8 cellular contexts compared by ENCODE assay signal in genomic region chr4:128287159-128287870, GRCh38. TPM values are rescaled to one million over a fixed set of nuclear protein-coding genes. Genes with fewer than 3 reads are reported as not detected.
DNase-seq lines count a peak whose midpoint lies in the region; ATAC-seq, FAIRE-seq and TF ChIP-seq lines count a peak whose summit lies in the region.

Gene PGRMC2, minus strand, starts transcription at chr4:128287813. Its CDS starts 23 bp downstream, at chr4:128287790.

- peak; percentile 53 for DNase-seq in EH (ENCODE audit: low read depth)
- DNase-seq in activated T-cell treated with anti-CD3 and anti-CD28 coated beads, Interleukin-2, amount 50 U/mL, for 72 hours = no peak
- peak; percentile 58 for DNase-seq in Right ventricle myocardium superior
- no peak for DNase-seq in NCI-H2081 treated with DMSO at 0.1 percent for 48 hours (lab: John Stamatoyannopoulos, UW)
- no peak for DNase-seq in D721Med (ENCODE audit: insufficient read length, low spot score)

- ATAC-seq in GM21423 (IDR thresholded peaks at IDR 0.05; ENCODE audit: unreplicated experiment) (peak; percentile 2), Right ventricle myocardium superior (ENCODE audit: poor library complexity) (peak; percentile 27)
- peak in 1 of 2 donors; percentile 4 for ATAC-seq in activated T-cell treated with anti-CD3 and anti-CD28 coated beads, Interleukin-2, amount 50 U/mL, for 72 hours (replicated peaks in 1 of 2)

- peak within 1 kb of the TSS; percentile 96 for H3K27ac Mint-ChIP-seq in activated T-cell treated with anti-CD3 and anti-CD28 coated beads, Interleukin-2, amount 50 U/mL, for 72 hours

- H3K9me3 Mint-ChIP-seq in activated T-cell treated with anti-CD3 and anti-CD28 coated beads, Interleukin-2, amount 50 U/mL, for 72 hours = no peaks in the 10 kb centered on the region

- H3K36me3 Mint-ChIP-seq in activated T-cell treated with anti-CD3 and anti-CD28 coated beads, Interleukin-2, amount 50 U/mL, for 72 hours (ENCODE audit: insufficient read depth in 2 of 2) = peaks cover 3 to 14% of the 10 kb centered on the region in 2 donors

- peaks cover 24% of the 10 kb centered on the region for H3K36me3 ChIP-seq in KOPT-K1 (ENCODE audit: insufficient read depth, low read length)
- no peaks in the 10 kb centered on the region for H3K36me3 ChIP-seq in parathyroid adenoma (ENCODE audit: control insufficient read depth, insufficient read depth, low read length)

- peak within 1 kb of the TSS; percentile 92 for H3K4me2 ChIP-seq in parathyroid adenoma (ENCODE audit: low read length)

- H3K4me1 ChIP-seq in parathyroid adenoma = peaks cover 6% of the 10 kb centered on the region

- peaks cover 36% of the 10 kb centered on the region for H3K4me1 Mint-ChIP-seq in activated T-cell treated with anti-CD3 and anti-CD28 coated beads, Interleukin-2, amount 50 U/mL, for 72 hours (ENCODE audit: low read depth)

- H3K79me2 ChIP-seq in parathyroid adenoma = no peaks in the 10 kb centered on the region

- H3K9me3 ChIP-seq in KOPT-K1 (ENCODE audit: insufficient read depth, low read length, poor library complexity, severe bottlenecking) (no peaks in the 10 kb centered on the region), parathyroid adenoma (ENCODE audit: control insufficient read depth, low read length) (no peaks in the 10 kb centered on the region)

- H3K4me3 ChIP-seq in parathyroid adenoma (ENCODE audit: low read depth, low read length) = peak within 1 kb of the TSS; percentile 77

- intact Hi-C loops in Right ventricle myocardium superior (cut with DNase I) = no loop called here

- H3K27ac ChIP-seq in KOPT-K1 (ENCODE audit: low read depth, low read length, poor library complexity, severe bottlenecking) = peak within 1 kb of the TSS; percentile 89
- peak within 1 kb of the TSS; percentile 82 for H3K27ac ChIP-seq in parathyroid adenoma

- H3K27me3 ChIP-seq in parathyroid adenoma (ENCODE audit: control insufficient read depth, insufficient read depth, low read length) = no peaks in the 10 kb centered on the region

- H3K9ac ChIP-seq in parathyroid adenoma = peak within 1 kb of the TSS; percentile 5

- H3K4me3 Mint-ChIP-seq in activated T-cell treated with anti-CD3 and anti-CD28 coated beads, Interleukin-2, amount 50 U/mL, for 72 hours = peak within 1 kb of the TSS; percentile 91 to 99

- H2AFZ ChIP-seq in parathyroid adenoma = peak within 1 kb of the TSS; percentile 65

- TF ChIP-seq CTCF in parathyroid adenoma (IDR thresholded peaks at IDR 0.05) (no peak), D721Med (IDR thresholded peaks at IDR 0.05; ENCODE audit: insufficient read depth, missing control alignments) (no peak)

- no peaks in the 10 kb centered on the region for H3K27me3 Mint-ChIP-seq in activated T-cell treated with anti-CD3 and anti-CD28 coated beads, Interleukin-2, amount 50 U/mL, for 72 hours (ENCODE audit: low read depth)

- FAIRE-seq in D721Med (lab: Jason Lieb, UNC) = no peak

RNA-seq across cellular contexts. Expression of gene PGRMC2, which starts in this region (rescaled TPM):
- 10 to 100 TPM; 37.0 to 41.0 TPM for total RNA-seq in activated T-cell treated with anti-CD3 and anti-CD28 coated beads, Interleukin-2, amount 50 U/mL, for 72 hours
- 58.4 TPM for total RNA-seq in Right ventricle myocardium superior

Comparison
In these comparisons a context has a peak if more than half of its experiments do, and no peak if none do; other contexts are left out.
1. DNase-seq: peak in EH (single experiment) and Right ventricle myocardium superior (single experiment); none in activated T-cell treated with anti-CD3 and anti-CD28 coated beads, Interleukin-2, amount 50 U/mL, for 72 hours (0 of 2), NCI-H2081 treated with DMSO at 0.1 percent for 48 hours (single experiment) and D721Med (single experiment).